22 cellular contexts compared by ENCODE assay signal in the genomic region with DNA sequence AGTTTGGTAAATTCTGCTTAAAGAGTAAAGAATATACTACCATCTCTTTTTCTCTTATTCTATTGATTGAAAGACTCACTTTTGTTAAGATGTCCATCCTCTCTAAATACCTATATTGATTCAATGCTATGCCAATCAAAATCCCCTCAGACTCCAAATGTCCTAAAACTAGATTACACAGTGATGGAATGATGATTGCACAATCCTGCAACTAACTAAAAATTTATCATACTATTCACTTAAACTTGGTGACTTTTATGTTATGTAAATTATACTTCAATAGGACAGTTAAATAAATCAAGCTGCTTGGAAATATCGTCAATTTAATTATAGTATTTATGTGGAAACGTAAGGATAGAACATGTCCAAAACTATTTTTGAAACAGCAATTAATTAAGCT.
"Had no signal": no experiment of that assay in that cellular context is flagged by ENCODE, and none has a peak within 500 bp of the region (broad histone marks: within the 10 kb centered on the region; RNA-seq: fewer than 3 reads in every experiment).

No MANE protein-coding gene starts in this region.

- H3K79me2 ChIP-seq: hepatocyte had no signal

- DNase-seq: dermis blood vessel endothelial cell; dorsolateral prefrontal cortex; effector CD4-positive, alpha-beta T cell; effector memory CD4-positive, alpha-beta T cell; foreskin keratinocyte; heart left ventricle; hypothalamus; immature natural killer cell; left cardiac atrium; left lung; left ventricle myocardium superior; lower lobe of right lung; mesenchymal stem cell; mucosa of descending colon had no signal

- H2AFZ ChIP-seq: hepatocyte had no signal

- H3K4me1 ChIP-seq: esophagus muscularis mucosa, foreskin keratinocyte, gastroesophageal sphincter, heart left ventricle, left lung, lower lobe of right lung had no signal

- ATAC-seq: foreskin keratinocyte, gastroesophageal sphincter, heart left ventricle, left cardiac atrium, left lung, left ventricle myocardium superior, lower lobe of right lung, mucosa of descending colon had no signal

- H3K9me3 ChIP-seq: esophagus muscularis mucosa, gastroesophageal sphincter, left lung, lower lobe of right lung had no signal

- H3K4me3 ChIP-seq: coronary artery, dorsolateral prefrontal cortex, esophagus muscularis mucosa, gastroesophageal sphincter, heart left ventricle, hepatocyte, left lung, lower lobe of right lung, mucosa of descending colon had no signal

- H3K27ac ChIP-seq: coronary artery, dorsolateral prefrontal cortex, esophagus muscularis mucosa, foreskin keratinocyte, gastroesophageal sphincter, heart left ventricle, hepatocyte, left lung, lower lobe of right lung had no signal

- FAIRE-seq: endothelial cell of umbilical vein, frontal cortex, islet of Langerhans, keratinocyte had no signal

- H3K36me3 ChIP-seq: esophagus muscularis mucosa, gastroesophageal sphincter, heart left ventricle, left lung, lower lobe of right lung had no signal

- H3K4me2 ChIP-seq: hepatocyte had no signal

- H3K27me3 ChIP-seq: esophagus muscularis mucosa, foreskin keratinocyte, gastroesophageal sphincter, heart left ventricle, hepatocyte, left lung had no signal
